8 cellular contexts compared by ENCODE assay signal in the genomic region with DNA sequence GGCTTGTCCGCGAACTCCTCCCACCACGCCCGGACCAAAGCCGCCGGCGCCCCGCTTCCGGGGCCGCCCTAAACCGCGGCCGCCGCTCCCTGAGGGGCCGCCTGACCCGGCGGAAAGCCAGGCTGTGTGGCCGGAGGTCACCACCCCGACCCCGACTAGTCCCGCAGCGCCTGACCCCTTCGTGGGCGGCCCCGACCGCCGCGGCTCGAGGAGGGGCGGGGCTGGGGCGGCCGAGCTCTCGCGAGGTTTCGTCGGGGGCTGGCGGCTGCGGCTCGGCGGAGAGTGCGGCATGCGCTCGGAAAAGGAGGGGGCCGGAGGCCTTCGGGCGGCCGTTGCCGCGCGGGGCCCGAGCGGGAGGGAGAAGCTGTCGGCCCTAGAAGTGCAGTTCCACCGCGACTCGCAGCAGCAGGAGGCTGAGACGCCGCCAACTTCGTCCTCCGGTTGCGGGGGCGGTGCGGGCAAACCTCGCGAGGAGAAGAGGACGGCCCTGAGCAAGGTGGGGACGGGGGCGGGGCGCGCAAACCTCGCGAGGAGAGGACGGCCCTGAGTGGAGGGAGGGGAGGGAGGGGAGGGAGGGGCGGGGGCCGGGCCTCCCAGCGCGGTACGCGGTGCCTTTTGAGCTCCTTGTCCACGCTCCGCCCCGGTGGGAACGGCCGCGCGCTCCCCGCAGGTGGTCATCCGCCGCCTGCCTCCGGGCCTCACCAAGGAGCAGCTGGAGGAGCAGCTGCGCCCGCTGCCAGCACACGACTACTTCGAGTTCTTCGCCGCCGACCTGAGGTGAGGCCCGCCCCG. TPM values are rescaled to one million over a fixed set of nuclear protein-coding genes. Genes with fewer than 3 reads are reported as not detected.
A peak's percentile ranks its signal among the peaks of the same experiment; 100 is the strongest.
DNase-seq lines count a peak whose midpoint lies in the region; ATAC-seq and TF ChIP-seq lines count a peak whose summit lies in the region.

A gene with protein sequence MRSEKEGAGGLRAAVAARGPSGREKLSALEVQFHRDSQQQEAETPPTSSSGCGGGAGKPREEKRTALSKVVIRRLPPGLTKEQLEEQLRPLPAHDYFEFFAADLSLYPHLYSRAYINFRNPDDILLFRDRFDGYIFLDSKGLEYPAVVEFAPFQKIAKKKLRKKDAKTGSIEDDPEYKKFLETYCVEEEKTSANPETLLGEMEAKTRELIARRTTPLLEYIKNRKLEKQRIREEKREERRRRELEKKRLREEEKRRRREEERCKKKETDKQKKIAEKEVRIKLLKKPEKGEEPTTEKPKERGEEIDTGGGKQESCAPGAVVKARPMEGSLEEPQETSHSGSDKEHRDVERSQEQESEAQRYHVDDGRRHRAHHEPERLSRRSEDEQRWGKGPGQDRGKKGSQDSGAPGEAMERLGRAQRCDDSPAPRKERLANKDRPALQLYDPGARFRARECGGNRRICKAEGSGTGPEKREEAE (plus strand): TSS at position 251 of the 792 bp plus-strand sequence. CDS start 39 bp downstream, at position 290.

- H3K27me3 ChIP-seq in AG04450 (ENCODE audit: control insufficient read depth, insufficient read depth, low read length) = no peaks in the 10 kb centered on the region

- peak within 1 kb of the TSS; percentile 89 for H3K27ac ChIP-seq in AG04450 (ENCODE audit: low read depth, low read length)
- peak within 1 kb of the TSS; percentile 95 for H3K27ac ChIP-seq in caudate nucleus (ENCODE audit: low read depth, low read length)

- H3K4me3 ChIP-seq in AG04450 (ENCODE audit: low read depth, low read length) = peak within 1 kb of the TSS; percentile 82

- peak; percentile 48 for ATAC-seq in GM18873 (IDR thresholded peaks at IDR 0.05; ENCODE audit: low FRiP score, unreplicated experiment)
- peak; percentile 72 for ATAC-seq in HG03135 (IDR thresholded peaks at IDR 0.05; ENCODE audit: unreplicated experiment)

- TF ChIP-seq CTCF in AG04450 (IDR thresholded peaks at IDR 0.05; ENCODE audit: low read depth, low read length) = no peak

- H3K9me3 ChIP-seq in AG04450 (ENCODE audit: control insufficient read depth, insufficient read depth, low read length) = no peaks in the 10 kb centered on the region

- CTCF ChIA-PET in AG04450 (lab: Charles Lee) = no interaction called here

- POLR2A ChIA-PET in AG04450 (lab: Yijun Ruan, JAX) = interaction anchor here (1.1 to 2.2 kb wide), 4 partner anchors 17 to 59 kb away, joined by 4 to 8 read pairs (median 4); no protein-coding TSS in a partner anchor

- DNase-seq in AG04450 (ENCODE audit: low read depth, low spot score) (peak; percentile 82), NCI-H2227 treated with DMSO at 0.1 percent for 48 hours (lab: John Stamatoyannopoulos, UW) (peak; percentile 80), caudate nucleus (lab: John Stamatoyannopoulos, UW) (peak in 60 of 61 donors; percentile 48 to 99 (median 92)), iris pigment epithelial cell (ENCODE audit: low read depth) (peak; percentile 92)
- DNase-seq in activated CD4-positive, CD25-positive, alpha-beta regulatory T cell (lab: John Stamatoyannopoulos, UW) = peak; percentile 86 to 91 (median 90)
- peak; percentile 86 for DNase-seq in stimulated activated CD4-positive, alpha-beta T cell treated with anti-CD3 and anti-CD28 coated beads, Interleukin-12 subunit alpha, Interleukin-12 subunit beta, amount 100 ng/mL, for 4 hours

RNA-seq across cellular contexts. Expression of the gene that starts here (rescaled TPM):
- 52.3 and 60.3 TPM in 2 replicates for polyA plus RNA-seq in AG04450 (2011; rRNA removed)
- polyA minus RNA-seq in AG04450 (2011; rRNA and poly(A)+ RNA removed) = 16.2 and 18.4 TPM in 2 replicates

Comparison
In these comparisons a context has a peak if more than half of its experiments do, and no peak if none do; other contexts are left out.
1. Peak in every context shown above with its lines: DNase-seq, ATAC-seq, H3K4me3 ChIP-seq and H3K27ac ChIP-seq.